In genomic region chr16:264440-264951, GRCh38 we compare ENCODE assay signal across 29 cellular contexts. TPM values are rescaled to one million over a fixed set of nuclear protein-coding genes. Genes with fewer than 3 reads are reported as not detected.
"Had no signal": no experiment of that assay in that cellular context is flagged by ENCODE, and none has a peak within 500 bp of the region (broad histone marks: within the 10 kb centered on the region; RNA-seq: fewer than 3 reads in every experiment).

No MANE protein-coding gene starts in this region.

- FAIRE-seq: TTC549 had no signal

- H3K27me3 Mint-ChIP-seq: activated CD4-positive, alpha-beta memory T cell treated with anti-CD3 and anti-CD28 coated beads for 36 hours; activated CD4-positive, alpha-beta T cell treated with anti-CD3 and anti-CD28 coated beads, Interleukin-2, amount 10 ng/mL, durations not matched to agents 7 days and 5 days; activated naive CD4-positive, alpha-beta T cell treated with anti-CD3 and anti-CD28 coated beads, Interleukin-2, amount 10 ng/mL, durations not matched to agents 7 days and 5 days; activated naive CD8-positive, alpha-beta T cell treated with anti-CD3 and anti-CD28 coated beads, Interleukin-2, amount 10 ng/mL, durations not matched to agents 7 days and 5 days; activated T-helper 17 cell treated with anti-CD3 and anti-CD28 coated beads, Interleukin-2, amount 50 U/mL, for 72 hours; T-cell had no signal

- H3K27ac Mint-ChIP-seq: activated CD4-positive, alpha-beta memory T cell treated with anti-CD3 and anti-CD28 coated beads for 36 hours; activated CD4-positive, alpha-beta T cell treated with anti-CD3 and anti-CD28 coated beads, Interleukin-2, amount 10 ng/mL, durations not matched to agents 7 days and 5 days; activated naive CD4-positive, alpha-beta T cell treated with anti-CD3 and anti-CD28 coated beads, Interleukin-2, amount 10 ng/mL, durations not matched to agents 7 days and 5 days; activated naive CD8-positive, alpha-beta T cell treated with anti-CD3 and anti-CD28 coated beads, Interleukin-2, amount 10 ng/mL, durations not matched to agents 7 days and 5 days; activated T-helper 17 cell treated with anti-CD3 and anti-CD28 coated beads, Interleukin-2, amount 50 U/mL, for 72 hours; T-cell had no signal

- ATAC-seq: activated T-helper 17 cell treated with anti-CD3 and anti-CD28 coated beads, Interleukin-2, amount 50 U/mL, for 72 hours; Panc1; T-cell had no signal

- H3K36me3 Mint-ChIP-seq: activated naive CD8-positive, alpha-beta T cell treated with anti-CD3 and anti-CD28 coated beads, Interleukin-2, amount 10 ng/mL, durations not matched to agents 7 days and 5 days had no signal

- DNase-seq: activated CD4-positive, alpha-beta memory T cell treated with anti-CD3 and anti-CD28 coated beads for 36 hours; activated CD4-positive, alpha-beta T cell treated with anti-CD3 and anti-CD28 coated beads, Interleukin-2, amount 10 ng/mL, durations not matched to agents 7 days and 5 days; activated CD4-positive, CD25-positive, alpha-beta regulatory T cell; activated CD8-positive, alpha-beta memory T cell treated with anti-CD3 and anti-CD28 coated beads for 24 hours; activated gamma-delta T cell treated with Interleukin-2 at 50 U/mL for 16 hours; activated naive CD4-positive, alpha-beta T cell treated with anti-CD3 and anti-CD28 coated beads, Interleukin-2, amount 10 ng/mL, durations not matched to agents 7 days and 5 days; activated naive CD8-positive, alpha-beta T cell treated with anti-CD3 and anti-CD28 coated beads, Interleukin-2, amount 10 ng/mL, durations not matched to agents 7 days and 5 days; activated T-cell treated with anti-CD3 and anti-CD28 coated beads, Interleukin-2, amount 50 U/mL, for 48 hours; adrenal gland; anterior cingulate cortex; Kasumi-1; KBM-7; NCI-H1048; NCI-H1930; NCI-H2171 treated with DMSO at 0.1 percent for 48 hours; NCI-H226; NCI-H526 treated with DMSO at 0.1 percent for 48 hours; NCI-H82; OCI-M1; RPMI8226; SHP77; T-cell; T-helper 2 cell; T1000 had no signal

- H3K27ac ChIP-seq: SJSA1 had no signal

- H3K4me1 Mint-ChIP-seq: activated CD4-positive, alpha-beta T cell treated with anti-CD3 and anti-CD28 coated beads, Interleukin-2, amount 10 ng/mL, durations not matched to agents 7 days and 5 days; activated naive CD4-positive, alpha-beta T cell treated with anti-CD3 and anti-CD28 coated beads, Interleukin-2, amount 10 ng/mL, durations not matched to agents 7 days and 5 days; activated T-helper 17 cell treated with anti-CD3 and anti-CD28 coated beads, Interleukin-2, amount 50 U/mL, for 72 hours had no signal

- H3K4me3 Mint-ChIP-seq: activated CD4-positive, alpha-beta memory T cell treated with anti-CD3 and anti-CD28 coated beads for 36 hours; activated CD4-positive, alpha-beta T cell treated with anti-CD3 and anti-CD28 coated beads, Interleukin-2, amount 10 ng/mL, durations not matched to agents 7 days and 5 days; activated naive CD4-positive, alpha-beta T cell treated with anti-CD3 and anti-CD28 coated beads, Interleukin-2, amount 10 ng/mL, durations not matched to agents 7 days and 5 days; activated naive CD8-positive, alpha-beta T cell treated with anti-CD3 and anti-CD28 coated beads, Interleukin-2, amount 10 ng/mL, durations not matched to agents 7 days and 5 days; activated T-helper 17 cell treated with anti-CD3 and anti-CD28 coated beads, Interleukin-2, amount 50 U/mL, for 72 hours; T-cell had no signal

- H3K4me3 ChIP-seq: adrenal gland, SJSA1 had no signal

- H3K4me1 ChIP-seq: adrenal gland, SJSA1 had no signal

- H3K9me3 Mint-ChIP-seq: activated CD4-positive, alpha-beta memory T cell treated with anti-CD3 and anti-CD28 coated beads for 36 hours; activated T-helper 17 cell treated with anti-CD3 and anti-CD28 coated beads, Interleukin-2, amount 50 U/mL, for 72 hours; T-cell had no signal

- H3K27me3 ChIP-seq: adrenal gland, SJSA1 had no signal

- H3K9me3 ChIP-seq: adrenal gland, SJSA1 had no signal

RNA-seq across cellular contexts. Expression of gene RGS11, which starts 11.2 kb away (rescaled TPM):
- total RNA-seq: activated CD4-positive, alpha-beta T cell treated with anti-CD3 and anti-CD28 coated beads, Interleukin-2, amount 10 ng/mL, durations not matched to agents 7 days and 5 days; activated naive CD8-positive, alpha-beta T cell treated with anti-CD3 and anti-CD28 coated beads, Interleukin-2, amount 10 ng/mL, durations not matched to agents 7 days and 5 days; M059J; SJSA1 had no signal

RNA-seq across cellular contexts. Expression of gene ARHGDIG, which starts 15.9 kb away (rescaled TPM):
- total RNA-seq: activated CD4-positive, alpha-beta memory T cell treated with anti-CD3 and anti-CD28 coated beads for 36 hours; activated CD4-positive, alpha-beta T cell treated with anti-CD3 and anti-CD28 coated beads, Interleukin-2, amount 10 ng/mL, durations not matched to agents 7 days and 5 days; activated naive CD8-positive, alpha-beta T cell treated with anti-CD3 and anti-CD28 coated beads, Interleukin-2, amount 10 ng/mL, durations not matched to agents 7 days and 5 days; activated T-helper 17 cell treated with anti-CD3 and anti-CD28 coated beads, Interleukin-2, amount 50 U/mL, for 72 hours; M059J; SJSA1 had no signal

RNA-seq across cellular contexts. Expression of gene PDIA2, which starts 18.5 kb away (rescaled TPM):
- total RNA-seq: activated CD4-positive, alpha-beta memory T cell treated with anti-CD3 and anti-CD28 coated beads for 36 hours; activated CD4-positive, alpha-beta T cell treated with anti-CD3 and anti-CD28 coated beads, Interleukin-2, amount 10 ng/mL, durations not matched to agents 7 days and 5 days; activated T-helper 17 cell treated with anti-CD3 and anti-CD28 coated beads, Interleukin-2, amount 50 U/mL, for 72 hours; SJSA1 had no signal
